ENCODE assay signal across 17 cellular contexts in genomic region chr7:142859829-142860228, GRCh38. TPM values are rescaled to one million over a fixed set of nuclear protein-coding genes. Genes with fewer than 3 reads are reported as not detected.
DNase-seq lines count a peak whose midpoint lies in the region; ATAC-seq and TF ChIP-seq lines count a peak whose summit lies in the region.
"Had no signal": no experiment of that assay in that cellular context is flagged by ENCODE, and none has a peak within 500 bp of the region (broad histone marks: within the 10 kb centered on the region; RNA-seq: fewer than 3 reads in every experiment).

No MANE protein-coding gene starts in this region.

- no peak overlapping the region for H3K4me2 ChIP-seq in SK-N-SH

- CTCF ChIA-PET in SK-N-SH (lab: Yijun Ruan, JAX): interaction anchor here (0.6 to 7.8 kb wide), 9 partner anchors 7 to 1910 kb away, joined by 3 to 154 read pairs (median 4); no protein-coding TSS in a partner anchor

- no peak for DNase-seq in SK-N-SH
- DNase-seq in amniotic stem cell (lab: John Stamatoyannopoulos, UW): peak; percentile 51
- peak; percentile 92 for DNase-seq in fibroblast of villous mesenchyme (ENCODE audit: low read depth)
- peak; percentile 57 for DNase-seq in testis
- DNase-seq in 8988T: no peak
- DNase-seq in activated effector memory CD4-positive, alpha-beta T cell treated with Interleukin-2 at 50 U/mL for 16 hours: no peak
- DNase-seq: activated T-cell treated with anti-CD3 and anti-CD28 coated beads, Interleukin-2, amount 50 U/mL, for 48 hours; DMS 273 treated with DMSO at 0.1 percent for 48 hours; NCI-H1048; NCI-H510A had no signal

- H3K9me3 ChIP-seq in SK-N-SH: no peaks in the 10 kb centered on the region
- H3K9me3 ChIP-seq in testis: no peaks in the 10 kb centered on the region
- H3K9me3 ChIP-seq: tibial artery had no signal

- ATAC-seq in SK-N-SH treated with all-trans-retinoic acid at 6 μM for 48 hours (no peak), GM18519 (IDR thresholded peaks at IDR 0.05; ENCODE audit: low FRiP score, unreplicated experiment) (no peak)
- ATAC-seq: esophagus mucosa, WTC11 had no signal

- no peak overlapping the region for H3K4me3 ChIP-seq in SK-N-SH (ENCODE audit: low read depth in 2 of 2, low read length in 1 of 2)
- no peak overlapping the region for H3K4me3 ChIP-seq in fibroblast of villous mesenchyme (ENCODE audit: low read depth, low read length)
- no peak overlapping the region for H3K4me3 ChIP-seq in testis
- H3K4me3 ChIP-seq: cardiac muscle cell, tibial artery had no signal

- POLR2A ChIA-PET in SK-N-SH (lab: Yijun Ruan, JAX): no interaction called here

- intact Hi-C loops in testis (cut with DNase I; ENCODE audit: low total_unique reads): loop anchor here (10.0 kb wide), 2 partner anchors 145 to 355 kb away; no protein-coding TSS in a partner anchor

- TF ChIP-seq CTCF in SK-N-SH (IDR thresholded peaks at IDR 0.05) (no peak), fibroblast of villous mesenchyme (IDR thresholded peaks at IDR 0.05; ENCODE audit: insufficient read depth, low read depth, low read length) (no peak), testis (IDR thresholded peaks at IDR 0.05) (no peak)

- H2AFZ ChIP-seq in SK-N-SH (ENCODE audit: low read depth): no peak overlapping the region

- no peak for TF ChIP-seq POLR2A in testis (IDR thresholded peaks at IDR 0.05)

- peak in 1 of 2 experiments; percentile 55; a peak in 1 of 4 replicates for TF ChIP-seq EP300 in SK-N-SH (IDR thresholded peaks at IDR 0.05; ENCODE audit: borderline replicate concordance in 1 of 2, low read depth in 1 of 2, low read length in 1 of 2)

- H3K27me3 ChIP-seq in SK-N-SH (ENCODE audit: insufficient read depth): peaks cover 17% of the 10 kb centered on the region
- H3K27me3 ChIP-seq in testis: no peaks in the 10 kb centered on the region
- H3K27me3 ChIP-seq: cardiac muscle cell, tibial artery had no signal

- peaks cover 0 to 9% of the 10 kb centered on the region in 2 experiments; a peak in 2 of 4 replicates for H3K4me1 ChIP-seq in SK-N-SH (ENCODE audit: control insufficient read depth in 1 of 2, insufficient read depth in 2 of 2, low read depth in 1 of 2, low read length in 1 of 2)
- H3K4me1 ChIP-seq in testis: peaks cover 7% of the 10 kb centered on the region

- H3K27ac ChIP-seq in SK-N-SH (ENCODE audit: low read depth in 2 of 2, low read length in 1 of 2): no peak overlapping the region
- no peak overlapping the region for H3K27ac ChIP-seq in testis
- H3K27ac ChIP-seq: cardiac muscle cell, tibial artery had no signal

- no peak overlapping the region for H3K9ac ChIP-seq in SK-N-SH

- peaks cover 5% of the 10 kb centered on the region for H3F3A ChIP-seq in SK-N-SH (replicated peaks; ENCODE audit: insufficient read depth)

- H3K79me2 ChIP-seq in SK-N-SH (ENCODE audit: insufficient read depth): no peaks in the 10 kb centered on the region

- H3K36me3 ChIP-seq in SK-N-SH (replicated peaks in 1 of 2; ENCODE audit: control insufficient read depth in 1 of 2, insufficient read depth in 2 of 2, low read length in 1 of 2) (no peaks in the 10 kb centered on the region), testis (ENCODE audit: low read depth, missing control alignments) (no peaks in the 10 kb centered on the region)
- H3K36me3 ChIP-seq: cardiac muscle cell had no signal

- H3K9me2 ChIP-seq in SK-N-SH: no peaks in the 10 kb centered on the region

- 10% methylated on average over 5 of the region's 5 CpGs for WGBS in SK-N-SH (ENCODE audit: low lambda C conversion rate)
- 43 to 44% methylated on average over 5 of the region's 5 CpGs for WGBS in testis, 2 donors

- 0 out of 2 replicates have a peak, but pooled peaks cover 4% of the 10 kb centered on the region for H4K20me1 ChIP-seq in SK-N-SH (ENCODE audit: insufficient read depth)

- TF ChIP-seq RAD21 in SK-N-SH (IDR thresholded peaks at IDR 0.05; ENCODE audit: low read length): no peak

TF ChIP-seq in SK-N-SH, 30 proteins besides CTCF, POLR2A, EP300 and RAD21:
- TF ChIP-seq NFIC (IDR thresholded peaks at IDR 0.05; ENCODE audit: borderline replicate concordance) (peak; percentile 78), TEAD4 (IDR thresholded peaks at IDR 0.05; ENCODE audit: borderline replicate concordance, insufficient read depth) (peak; percentile 36; the same call in 1 of the 2 replicates), TCF12 (IDR thresholded peaks at IDR 0.05) (peak; percentile 65), ZBTB33 (IDR thresholded peaks at IDR 0.05; ENCODE audit: borderline replicate concordance, low read depth) (no peak), JUND (IDR thresholded peaks at IDR 0.05) (peak; percentile 50), TAF1 (IDR thresholded peaks at IDR 0.05; ENCODE audit: borderline replicate concordance, low read depth, low read length) (no peak)
- TF ChIP-seq, protein P1, sequence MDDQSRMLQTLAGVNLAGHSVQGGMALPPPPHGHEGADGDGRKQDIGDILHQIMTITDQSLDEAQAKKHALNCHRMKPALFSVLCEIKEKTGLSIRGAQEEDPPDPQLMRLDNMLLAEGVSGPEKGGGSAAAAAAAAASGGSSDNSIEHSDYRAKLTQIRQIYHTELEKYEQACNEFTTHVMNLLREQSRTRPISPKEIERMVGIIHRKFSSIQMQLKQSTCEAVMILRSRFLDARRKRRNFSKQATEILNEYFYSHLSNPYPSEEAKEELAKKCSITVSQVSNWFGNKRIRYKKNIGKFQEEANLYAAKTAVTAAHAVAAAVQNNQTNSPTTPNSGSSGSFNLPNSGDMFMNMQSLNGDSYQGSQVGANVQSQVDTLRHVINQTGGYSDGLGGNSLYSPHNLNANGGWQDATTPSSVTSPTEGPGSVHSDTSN (IDR thresholded peaks at IDR 0.05): peak; percentile 54; the same call in 1 of the 2 replicates

TF ChIP-seq in SK-N-SH treated with all-trans-retinoic acid at 6 μM for 48 hours, 23 proteins besides CTCF, POLR2A, EP300 and RAD21 (continues in another document):
- TF ChIP-seq, protein P2, sequence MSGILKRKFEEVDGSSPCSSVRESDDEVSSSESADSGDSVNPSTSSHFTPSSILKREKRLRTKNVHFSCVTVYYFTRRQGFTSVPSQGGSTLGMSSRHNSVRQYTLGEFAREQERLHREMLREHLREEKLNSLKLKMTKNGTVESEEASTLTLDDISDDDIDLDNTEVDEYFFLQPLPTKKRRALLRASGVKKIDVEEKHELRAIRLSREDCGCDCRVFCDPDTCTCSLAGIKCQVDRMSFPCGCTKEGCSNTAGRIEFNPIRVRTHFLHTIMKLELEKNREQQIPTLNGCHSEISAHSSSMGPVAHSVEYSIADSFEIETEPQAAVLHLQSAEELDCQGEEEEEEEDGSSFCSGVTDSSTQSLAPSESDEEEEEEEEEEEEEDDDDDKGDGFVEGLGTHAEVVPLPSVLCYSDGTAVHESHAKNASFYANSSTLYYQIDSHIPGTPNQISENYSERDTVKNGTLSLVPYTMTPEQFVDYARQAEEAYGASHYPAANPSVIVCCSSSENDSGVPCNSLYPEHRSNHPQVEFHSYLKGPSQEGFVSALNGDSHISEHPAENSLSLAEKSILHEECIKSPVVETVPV (CRISPR knock-in tag; IDR thresholded peaks at IDR 0.05): no peak
- TF ChIP-seq TCF4 (CRISPR knock-in tag; IDR thresholded peaks at IDR 0.05; ENCODE audit: borderline replicate concordance): no peak
- no peak for TF ChIP-seq ZNF565 (CRISPR knock-in tag; conservative IDR thresholded peaks at IDR 0.05; ENCODE audit: low read depth)
- TF ChIP-seq, protein P3, sequence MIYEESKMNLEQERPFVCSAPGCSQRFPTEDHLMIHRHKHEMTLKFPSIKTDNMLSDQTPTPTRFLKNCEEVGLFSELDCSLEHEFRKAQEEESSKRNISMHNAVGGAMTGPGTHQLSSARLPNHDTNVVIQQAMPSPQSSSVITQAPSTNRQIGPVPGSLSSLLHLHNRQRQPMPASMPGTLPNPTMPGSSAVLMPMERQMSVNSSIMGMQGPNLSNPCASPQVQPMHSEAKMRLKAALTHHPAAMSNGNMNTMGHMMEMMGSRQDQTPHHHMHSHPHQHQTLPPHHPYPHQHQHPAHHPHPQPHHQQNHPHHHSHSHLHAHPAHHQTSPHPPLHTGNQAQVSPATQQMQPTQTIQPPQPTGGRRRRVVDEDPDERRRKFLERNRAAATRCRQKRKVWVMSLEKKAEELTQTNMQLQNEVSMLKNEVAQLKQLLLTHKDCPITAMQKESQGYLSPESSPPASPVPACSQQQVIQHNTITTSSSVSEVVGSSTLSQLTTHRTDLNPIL (CRISPR knock-in tag; IDR thresholded peaks at IDR 0.05; ENCODE audit: low read depth): no peak
- no peak for TF ChIP-seq ARNTL (CRISPR knock-in tag; IDR thresholded peaks at IDR 0.05; ENCODE audit: borderline replicate concordance, low read depth)
- TF ChIP-seq ZFP3 (CRISPR knock-in tag; IDR thresholded peaks at IDR 0.05): no peak
- TF ChIP-seq ESRRG (CRISPR knock-in tag; IDR thresholded peaks at IDR 0.05): no peak

RNA-seq across cellular contexts. Expression of gene EPHB6, which starts 5.0 kb away (rescaled TPM):
- polyA plus RNA-seq in SK-N-SH (2012; rRNA removed): 1.2 and 1.8 TPM in 2 replicates
- polyA plus RNA-seq in SK-N-SH (2012; cell fraction: cytosol; rRNA removed): 1.1 and 1.2 TPM in 2 replicates
- polyA plus RNA-seq in SK-N-SH (2012; cell fraction: nucleus; rRNA removed): 4.0 and 4.7 TPM in 2 replicates
- total RNA-seq in fibroblast of villous mesenchyme: 0.43 and 4.2 TPM in 2 replicates
- total RNA-seq in testis: 10 to 100 TPM; 47.3 to 52.0 TPM
- polyA plus RNA-seq in testis (ENCODE audit: insufficient read depth, low read depth, low replicate concordance): 38.1 TPM

RNA-seq across cellular contexts. Expression of gene TRPV6, which starts 25.7 kb away (rescaled TPM):
- not detected in 2 replicates for polyA plus RNA-seq in SK-N-SH (2012; rRNA removed)
- not detected in 2 replicates for polyA plus RNA-seq in SK-N-SH (2012; cell fraction: cytosol; rRNA removed)
- polyA plus RNA-seq in SK-N-SH (2012; cell fraction: nucleus; rRNA removed): not detected in 2 replicates
- not detected in 2 replicates for total RNA-seq in fibroblast of villous mesenchyme
- total RNA-seq in testis: 1 to 10 TPM; 2.2 to 4.5 TPM
- 2.6 TPM for polyA plus RNA-seq in testis (ENCODE audit: insufficient read depth, low read depth, low replicate concordance)
- total RNA-seq: skeletal muscle tissue had no signal
- polyA plus RNA-seq: cardiac muscle cell had no signal

Comparison
In these comparisons a context has a peak if more than half of its experiments do, and no peak if none do; other contexts are left out.
1. DNase-seq: peak in amniotic stem cell (single experiment), fibroblast of villous mesenchyme (single experiment) and testis (single experiment); none in SK-N-SH (single experiment), 8988T (single experiment) and activated effector memory CD4-positive, alpha-beta T cell treated with Interleukin-2 at 50 U/mL for 16 hours (single experiment).